In genomic region chr2:121095257-121096080, GRCh38 we compare ENCODE assay signal across 8 cellular contexts.
A peak's percentile ranks its signal among the peaks of the same experiment; 100 is the strongest.
DNase-seq lines count a peak whose midpoint lies in the region; TF ChIP-seq lines count a peak whose summit lies in the region.

No MANE protein-coding gene starts in this region.

- no peaks in the 10 kb centered on the region for H3K36me3 ChIP-seq in neuronal stem cell (replicated peaks in 1 of 2; ENCODE audit: control insufficient read depth in 2 of 2, insufficient read depth in 2 of 2, low read length in 2 of 2)

- H3K27me3 ChIP-seq in neuronal stem cell (ENCODE audit: control insufficient read depth in 3 of 3, insufficient read depth in 3 of 3, low read depth in 1 of 3, low read length in 3 of 3) = peaks cover 0 to 17% (median 0%) of the 10 kb centered on the region in 3 experiments

- H2BK120ac ChIP-seq in neuronal stem cell (ENCODE audit: low read depth, low read length) = no peak overlapping the region

- H2BK5ac ChIP-seq in neuronal stem cell (ENCODE audit: low read length) = no peak overlapping the region

- in situ Hi-C loops in KBM-7 (cut with MboI; ENCODE audit: low pct_unique_long_range_greater_than_20kb, low sequenced_read_pairs) = loop anchor here (25.0 kb wide), 1 partner anchor 242 kb away; no protein-coding TSS in a partner anchor

- H2BK12ac ChIP-seq in neuronal stem cell (ENCODE audit: low read length) = no peak overlapping the region

- no peak overlapping the region for H4K8ac ChIP-seq in neuronal stem cell (ENCODE audit: low read depth, low read length)

- H2AK5ac ChIP-seq in neuronal stem cell (ENCODE audit: low read depth, low read length) = peak overlapping the region; percentile 7

- H3K9me3 ChIP-seq in neuronal stem cell (replicated peaks in 1 of 2; ENCODE audit: control insufficient read depth in 2 of 2, insufficient read depth in 1 of 2, low read depth in 1 of 2, low read length in 2 of 2) = peaks cover 0 to 4% of the 10 kb centered on the region in 2 donors

- H3K23ac ChIP-seq in neuronal stem cell (ENCODE audit: low read depth, low read length, poor library complexity) = no peak overlapping the region

- H3K27ac ChIP-seq in RWPE1 (no peak overlapping the region), neuronal stem cell (replicated peaks; ENCODE audit: low read length) (no peak overlapping the region)

- no peaks in the 10 kb centered on the region for H3K79me1 ChIP-seq in neuronal stem cell (ENCODE audit: low read depth, low read length)

- H3K4me3 ChIP-seq in GM12865 (ENCODE audit: low read depth, low read length) (no peak overlapping the region), epithelial cell of proximal tubule (ENCODE audit: low read depth, low read length) (no peak overlapping the region), neuronal stem cell (ENCODE audit: low read length in 2 of 2) (no peak overlapping the region)

- peak overlapping the region; percentile 56 for H2AFZ ChIP-seq in neuronal stem cell (ENCODE audit: low read length)

- no peak overlapping the region for H3K4ac ChIP-seq in neuronal stem cell (ENCODE audit: low read length)

- H3K14ac ChIP-seq in neuronal stem cell (ENCODE audit: low read length) = no peak overlapping the region

- no peak overlapping the region for H3K4me2 ChIP-seq in neuronal stem cell (ENCODE audit: insufficient read depth, low read length, poor library complexity, severe bottlenecking)

- no CpG with 5 or more reads among the region's 19 CpGs for WGBS in neuronal stem cell (ENCODE audit: extremely low coverage in 2 of 2, insufficient read length in 2 of 2, insufficient replicate concordance in 1 of 2), 2 donors

- H3K18ac ChIP-seq in neuronal stem cell (ENCODE audit: low read length) = no peak overlapping the region

- peak; percentile 63 for TF ChIP-seq CTCF in GM12865 (IDR thresholded peaks at IDR 0.05; ENCODE audit: insufficient read depth, low read depth, low read length, missing control alignments)
- peak; percentile 82 for TF ChIP-seq CTCF in RWPE1 (conservative IDR thresholded peaks at IDR 0.05; ENCODE audit: low read depth)
- peak; percentile 85 for TF ChIP-seq CTCF in epithelial cell of proximal tubule (conservative IDR thresholded peaks at IDR 0.05; ENCODE audit: low read depth, low read length)

- DNase-seq in AG08395 (ENCODE audit: low spot score) (peak; percentile 80), GM12865 (ENCODE audit: low read depth) (peak; percentile 47), KBM-7 (peak; percentile 64), RWPE1 (ENCODE audit: low spot score) (peak; percentile 74), epithelial cell of proximal tubule (ENCODE audit: low read depth) (no peak), neuronal stem cell (ENCODE audit: low spot score) (no peak), KG1 (lab: John Stamatoyannopoulos, UW) (no peak), mesenteric fat pad (ENCODE audit: low spot score) (no peak)

- H3K4me1 ChIP-seq in neuronal stem cell (ENCODE audit: control insufficient read depth in 2 of 2, insufficient read depth in 1 of 2, low read depth in 1 of 2, low read length in 2 of 2) = peaks cover 0 to 2% of the 10 kb centered on the region in 2 donors

- POLR2A ChIA-PET in RWPE1 (lab: Yijun Ruan, JAX; ENCODE audit: low non-redundant PET) = no interaction called here

- no peak overlapping the region for H4K91ac ChIP-seq in neuronal stem cell (ENCODE audit: low read depth, low read length, poor library complexity)

- CTCF ChIA-PET in RWPE1 (lab: Yijun Ruan, JAX) = interaction anchor here (0.5 to 2.5 kb wide), 24 partner anchors 10 to 1423 kb away, joined by 3 to 9 read pairs (median 3); no protein-coding TSS in a partner anchor

- H2BK15ac ChIP-seq in neuronal stem cell (ENCODE audit: low read length) = no peak overlapping the region

- peak overlapping the region; percentile 31 for H3K9ac ChIP-seq in neuronal stem cell (ENCODE audit: low read depth, low read length, poor library complexity)

Comparison
In these comparisons a context has a peak if more than half of its experiments do, and no peak if none do; other contexts are left out.
1. DNase-seq: peak in AG08395 (single experiment), GM12865 (single experiment), KBM-7 (single experiment) and RWPE1 (single experiment); none in epithelial cell of proximal tubule (single experiment), neuronal stem cell (single experiment), KG1 (single experiment) and mesenteric fat pad (single experiment).
2. Peak in every context shown above with its lines, with median percentiles within 50 percentile points of each other: CTCF ChIP-seq.